Comparison of ENCODE assay signal across 24 cellular contexts in the genomic region with DNA sequence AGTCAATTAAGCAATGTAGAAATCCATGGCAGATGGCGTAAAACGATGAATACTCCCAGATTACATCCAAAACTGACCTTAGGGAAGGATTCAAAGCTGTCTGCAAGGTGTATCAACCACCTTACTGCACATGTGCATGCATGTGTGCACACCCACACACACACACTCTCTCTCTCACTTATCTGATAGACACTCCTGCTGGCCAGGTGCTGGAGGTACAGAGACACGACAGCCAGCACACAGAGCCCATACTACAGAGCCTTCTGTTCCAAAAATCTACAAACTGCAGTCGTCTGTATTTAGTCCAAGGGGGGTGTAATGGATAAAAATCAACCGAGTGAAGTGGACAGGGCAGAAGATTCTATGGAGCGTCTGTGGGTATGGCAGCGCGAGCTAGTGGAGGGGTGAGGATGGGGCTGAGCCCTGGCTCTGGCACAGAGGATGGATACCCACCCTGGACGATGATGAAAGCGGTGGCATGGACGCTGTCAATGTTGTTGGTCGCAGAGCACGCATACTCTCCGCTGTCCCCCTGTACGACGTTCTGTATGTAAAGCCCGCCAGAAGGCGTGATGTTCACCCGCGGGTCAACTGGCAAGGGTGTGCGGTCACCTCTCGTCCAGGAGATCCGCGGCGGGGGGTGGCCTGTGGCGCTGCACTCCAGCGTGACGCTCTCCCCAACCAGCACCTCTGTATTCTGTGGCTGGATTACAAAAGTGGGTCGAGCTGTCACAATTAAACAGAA.
DNase-seq lines count a peak whose midpoint lies in the region; ATAC-seq and TF ChIP-seq lines count a peak whose summit lies in the region.
"Had no signal": no experiment of that assay in that cellular context is flagged by ENCODE, and none has a peak within 500 bp of the region (broad histone marks: within the 10 kb centered on the region; RNA-seq: fewer than 3 reads in every experiment).

No MANE protein-coding gene starts in this region.

- H3K4me3 ChIP-seq in stomach, result no peak overlapping the region
- H3K4me3 ChIP-seq: breast epithelium had no signal

- no peaks in the 10 kb centered on the region for H3K9me3 ChIP-seq in stomach
- H3K9me3 ChIP-seq: breast epithelium had no signal

- H3K4me3 Mint-ChIP-seq in activated CD8-positive, alpha-beta memory T cell treated with anti-CD3 and anti-CD28 coated beads, Interleukin-2, amount 10 ng/mL, durations not matched to agents 7 days and 5 days, result no peak overlapping the region
- H3K4me3 Mint-ChIP-seq: activated T-helper 17 cell treated with anti-CD3 and anti-CD28 coated beads, Interleukin-2, amount 50 U/mL, for 72 hours; CD14-positive monocyte; memory B cell had no signal

- TF ChIP-seq POLR2A in stomach (IDR thresholded peaks at IDR 0.05), result no peak

- TF ChIP-seq CTCF in VCaP (conservative IDR thresholded peaks at IDR 0.05) (peak; percentile 61), stomach (IDR thresholded peaks at IDR 0.05) (no peak)

- H3K27ac ChIP-seq in VCaP (peak overlapping the region; percentile 58), stomach (no peak overlapping the region)
- H3K27ac ChIP-seq: breast epithelium had no signal

- H3K4me1 Mint-ChIP-seq in activated CD8-positive, alpha-beta memory T cell treated with anti-CD3 and anti-CD28 coated beads, Interleukin-2, amount 10 ng/mL, durations not matched to agents 7 days and 5 days, result no peaks in the 10 kb centered on the region
- H3K4me1 Mint-ChIP-seq: activated T-helper 17 cell treated with anti-CD3 and anti-CD28 coated beads, Interleukin-2, amount 50 U/mL, for 72 hours; CD14-positive monocyte; memory B cell had no signal

- TF ChIP-seq EP300 in stomach (IDR thresholded peaks at IDR 0.05), result no peak

- H3K36me3 ChIP-seq in stomach, result peaks cover 19 to 59% (median 50%) of the 10 kb centered on the region in 4 donors
- H3K36me3 ChIP-seq: breast epithelium had no signal

- no peaks in the 10 kb centered on the region for H3K36me3 Mint-ChIP-seq in activated CD8-positive, alpha-beta memory T cell treated with anti-CD3 and anti-CD28 coated beads, Interleukin-2, amount 10 ng/mL, durations not matched to agents 7 days and 5 days
- H3K36me3 Mint-ChIP-seq: CD14-positive monocyte, memory B cell had no signal

- intact Hi-C loops in stomach (cut with DNase I; ENCODE audit: low total_unique reads), result no loop called here

- no peak overlapping the region for H3K27ac Mint-ChIP-seq in activated CD8-positive, alpha-beta memory T cell treated with anti-CD3 and anti-CD28 coated beads, Interleukin-2, amount 10 ng/mL, durations not matched to agents 7 days and 5 days
- H3K27ac Mint-ChIP-seq: activated T-helper 17 cell treated with anti-CD3 and anti-CD28 coated beads, Interleukin-2, amount 50 U/mL, for 72 hours; CD14-positive monocyte; memory B cell; progenitor cell of endocrine pancreas had no signal

- H3K4me1 ChIP-seq in stomach, result no peaks in the 10 kb centered on the region
- H3K4me1 ChIP-seq: breast epithelium had no signal

- H3K9me3 Mint-ChIP-seq in activated CD8-positive, alpha-beta memory T cell treated with anti-CD3 and anti-CD28 coated beads, Interleukin-2, amount 10 ng/mL, durations not matched to agents 7 days and 5 days (ENCODE audit: low read depth), result no peaks in the 10 kb centered on the region
- H3K9me3 Mint-ChIP-seq: activated T-helper 17 cell treated with anti-CD3 and anti-CD28 coated beads, Interleukin-2, amount 50 U/mL, for 72 hours; CD14-positive monocyte; memory B cell had no signal

- DNase-seq in activated CD8-positive, alpha-beta memory T cell treated with anti-CD3 and anti-CD28 coated beads, Interleukin-2, amount 10 ng/mL, durations not matched to agents 7 days and 5 days, result peak; percentile 12
- DNase-seq in activated CD8-positive, alpha-beta memory T cell treated with anti-CD3 and anti-CD28 coated beads, Interleukin-2, amount 50 U/mL, for 48 hours, result no peak
- peak; percentile 14 for DNase-seq in left lobe of liver (ENCODE audit: low spot score)
- peak; percentile 9 for DNase-seq in stomach
- no peak for DNase-seq in NCI-H1694 treated with DMSO at 0.1 percent for 48 hours (lab: John Stamatoyannopoulos, UW)
- no peak for DNase-seq in mucosa of gallbladder (ENCODE audit: low spot score)
- DNase-seq: activated CD4-positive, alpha-beta T cell treated with anti-CD3 and anti-CD28 coated beads, Interleukin-2, amount 50 U/mL, for 4 hours; activated naive CD4-positive, alpha-beta T cell treated with anti-CD3 and anti-CD28 coated beads, Interleukin-2, amount 50 U/mL, for 16 hours; amygdala; DMS79; hippocampal formation; NCI-H1048; NCI-H1694; NCI-H446 treated with DMSO at 0.1 percent for 48 hours; RPMI8226; stimulated activated CD4-positive, alpha-beta T cell treated with anti-CD3 and anti-CD28 coated beads, Interleukin-4, amount 100 ng/mL, for 4 hours; T-helper 1 cell had no signal

- no peaks in the 10 kb centered on the region for H3K27me3 ChIP-seq in stomach
- H3K27me3 ChIP-seq: breast epithelium had no signal

- WGBS in stomach, 5 donors, result 87 to 95% (median 91%) methylated on average over 29 of the region's 29 CpGs

- CTCF ChIA-PET in activated CD8-positive, alpha-beta memory T cell treated with anti-CD3 and anti-CD28 coated beads, Interleukin-2, amount 10 ng/mL, durations not matched to agents 7 days and 5 days (lab: Charles Lee), result no interaction called here

- no peaks in the 10 kb centered on the region for H3K27me3 Mint-ChIP-seq in activated CD8-positive, alpha-beta memory T cell treated with anti-CD3 and anti-CD28 coated beads, Interleukin-2, amount 10 ng/mL, durations not matched to agents 7 days and 5 days
- H3K27me3 Mint-ChIP-seq: memory B cell, progenitor cell of endocrine pancreas had no signal

- ATAC-seq in activated CD8-positive, alpha-beta memory T cell treated with anti-CD3 and anti-CD28 coated beads, Interleukin-2, amount 10 ng/mL, durations not matched to agents 7 days and 5 days, result no peak
- ATAC-seq in left lobe of liver (no peak), HG02571 (IDR thresholded peaks at IDR 0.05; ENCODE audit: unreplicated experiment) (no peak)
- ATAC-seq: activated T-helper 17 cell treated with anti-CD3 and anti-CD28 coated beads, Interleukin-2, amount 50 U/mL, for 72 hours had no signal

Comparison
In these comparisons a context has a peak if more than half of its experiments do, and no peak if none do; other contexts are left out.
1. DNase-seq: peak in activated CD8-positive, alpha-beta memory T cell treated with anti-CD3 and anti-CD28 coated beads, Interleukin-2, amount 10 ng/mL, durations not matched to agents 7 days and 5 days (single experiment), left lobe of liver (single experiment) and stomach (single experiment); none in activated CD8-positive, alpha-beta memory T cell treated with anti-CD3 and anti-CD28 coated beads, Interleukin-2, amount 50 U/mL, for 48 hours (single experiment), NCI-H1694 treated with DMSO at 0.1 percent for 48 hours (single experiment) and mucosa of gallbladder (single experiment).